Comparison of ENCODE assay signal across 16 cellular contexts in the genomic region with DNA sequence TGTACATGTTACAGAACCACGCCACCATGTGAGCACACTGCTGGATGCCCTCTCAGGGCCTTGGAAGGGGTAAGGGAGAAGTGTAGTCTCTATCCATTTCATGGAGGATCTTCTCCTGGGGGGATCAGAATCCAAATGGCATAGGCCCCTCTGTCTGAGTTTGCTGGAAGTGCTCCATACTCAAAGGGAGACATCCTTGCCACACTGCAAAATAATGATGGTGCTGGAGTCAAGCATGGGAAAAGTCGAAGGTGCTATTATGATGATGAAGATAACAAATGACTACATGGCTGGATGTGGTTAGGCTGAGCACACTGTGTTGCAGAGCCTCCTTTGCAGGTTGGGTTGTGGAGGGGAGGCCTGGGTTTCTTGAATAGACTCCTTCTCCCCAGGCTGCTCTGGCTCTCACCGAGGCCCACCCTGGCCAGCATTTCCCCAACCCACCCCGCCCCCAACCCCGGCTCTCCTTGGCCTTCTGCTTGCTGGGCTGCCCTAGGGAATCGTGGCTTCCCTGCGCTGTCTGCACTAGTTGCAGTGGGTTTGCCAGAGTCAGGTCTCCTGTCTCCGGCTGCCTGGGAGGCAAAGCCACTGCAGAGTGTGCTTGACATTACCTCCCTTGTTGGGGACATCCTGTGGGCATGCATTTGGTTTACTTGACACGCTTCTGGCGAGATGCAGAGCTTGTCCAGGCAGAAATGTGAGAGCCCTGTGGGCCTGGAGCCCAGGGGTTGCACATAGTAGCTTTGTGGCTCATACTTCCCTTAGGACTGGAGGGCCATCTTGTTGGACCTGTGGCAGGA. TPM values are rescaled to one million over a fixed set of nuclear protein-coding genes. Genes with fewer than 3 reads are reported as not detected.
A peak's percentile ranks its signal among the peaks of the same experiment; 100 is the strongest.
DNase-seq lines count a peak whose midpoint lies in the region; ATAC-seq lines count a peak whose summit lies in the region.
"Had no signal": no experiment of that assay in that cellular context is flagged by ENCODE, and none has a peak within 500 bp of the region (broad histone marks: within the 10 kb centered on the region; RNA-seq: fewer than 3 reads in every experiment).

No MANE protein-coding gene starts in this region.

- no peaks in the 10 kb centered on the region for H3K27me3 Mint-ChIP-seq in T-helper 17 cell

- H3K4me1 Mint-ChIP-seq in T-helper 17 cell = peaks cover 43% of the 10 kb centered on the region

- peaks cover 2% of the 10 kb centered on the region for H3K36me3 Mint-ChIP-seq in T-helper 17 cell (ENCODE audit: low read depth)
- H3K36me3 Mint-ChIP-seq: WTC11 had no signal

- peak; percentile 45 for DNase-seq in NCI-H2029 (lab: John Stamatoyannopoulos, UW)
- DNase-seq in NCI-H2029 treated with DMSO at 0.1 percent for 48 hours (lab: John Stamatoyannopoulos, UW) = no peak
- DNase-seq in T-helper 17 cell = no peak
- peak; percentile 40 for DNase-seq in fibroblast of peridontal ligament (ENCODE audit: extremely low read depth)
- peak; percentile 22 for DNase-seq in stimulated activated CD8-positive, alpha-beta memory T cell treated with anti-CD3 and anti-CD28 coated beads, Interleukin-4, amount 100 ng/mL, for 48 hours
- no peak for DNase-seq in amniotic stem cell (lab: John Stamatoyannopoulos, UW)
- DNase-seq in stimulated activated naive CD4-positive, alpha-beta T cell treated with Interleukin-2 at 50 U/mL for 16 hours (lab: John Stamatoyannopoulos, UW) = no peak
- DNase-seq: Calu3, cerebellar nuclear complex, mesendoderm, NCI-H1436 had no signal

- H3K4me3 Mint-ChIP-seq in T-helper 17 cell = peak overlapping the region; percentile 52
- H3K4me3 Mint-ChIP-seq: WTC11 had no signal

- ATAC-seq in T-helper 17 cell (peak; percentile 34), GM21360 (IDR thresholded peaks at IDR 0.05; ENCODE audit: unreplicated experiment) (no peak)
- ATAC-seq: esophagus mucosa, SK-N-SH treated with all-trans-retinoic acid at 6 μM for 48 hours, WTC11 had no signal

- peak overlapping the region; percentile 86 for H3K27ac Mint-ChIP-seq in T-helper 17 cell
- H3K27ac Mint-ChIP-seq: WTC11 had no signal

- no peaks in the 10 kb centered on the region for H3K9me3 ChIP-seq in T-helper 17 cell (ENCODE audit: control insufficient read depth, low read length, poor library complexity, severe bottlenecking)
- H3K9me3 ChIP-seq: thoracic aorta had no signal

RNA-seq across cellular contexts. Expression of a gene that starts 3.0 kb away (rescaled TPM):
- total RNA-seq in T-helper 17 cell = 10 to 100 TPM; 10.4 to 13.9 TPM

Comparison
In these comparisons a context has a peak if more than half of its experiments do, and no peak if none do; other contexts are left out.
1. DNase-seq: peak in NCI-H2029 (single experiment), fibroblast of peridontal ligament (single experiment) and stimulated activated CD8-positive, alpha-beta memory T cell treated with anti-CD3 and anti-CD28 coated beads, Interleukin-4, amount 100 ng/mL, for 48 hours (single experiment); none in NCI-H2029 treated with DMSO at 0.1 percent for 48 hours (single experiment), T-helper 17 cell (0 of 3), amniotic stem cell (single experiment) and stimulated activated naive CD4-positive, alpha-beta T cell treated with Interleukin-2 at 50 U/mL for 16 hours (single experiment).